Comparison of ENCODE assay signal across 7 cellular contexts in genomic region chr7:130063036-130063435, GRCh38. TPM values are rescaled to one million over a fixed set of nuclear protein-coding genes. Genes with fewer than 3 reads are reported as not detected.
DNase-seq lines count a peak whose midpoint lies in the region; ATAC-seq and TF ChIP-seq lines count a peak whose summit lies in the region.

No MANE protein-coding gene starts in this region.

- peaks cover 0 to 3% of the 10 kb centered on the region in 2 donors for H3K4me1 ChIP-seq in thyroid gland

- TF ChIP-seq CTCF in GM12874 (IDR thresholded peaks at IDR 0.05; ENCODE audit: insufficient read depth, low read depth, low read length) (peak; percentile 72), choroid plexus epithelial cell (conservative IDR thresholded peaks at IDR 0.05; ENCODE audit: low read depth, low read length) (peak; percentile 92), thyroid gland (IDR thresholded peaks at IDR 0.05) (peak; percentile 19 to 62 (median 28))

- no peaks in the 10 kb centered on the region for H3K9me3 Mint-ChIP-seq in naive B cell

- H3K27me3 ChIP-seq in thyroid gland: no peaks in the 10 kb centered on the region

- intact Hi-C loops in thyroid gland (cut with DNase I): loop anchor here (10.0 kb wide), 1 partner anchor 432 kb away; the partner anchor contains the start of gene MEST

- H3K4me3 ChIP-seq in choroid plexus epithelial cell (ENCODE audit: low read depth, low read length) (no peak overlapping the region), thyroid gland (replicated peaks in 1 of 3) (no peak overlapping the region)

- H3K36me3 ChIP-seq in thyroid gland: no peaks in the 10 kb centered on the region

- H3K36me3 Mint-ChIP-seq in naive B cell: no peaks in the 10 kb centered on the region

- ATAC-seq in naive B cell (ENCODE audit: low read depth in 2 of 2) (peak; percentile 70 to 78), GM19351 (IDR thresholded peaks at IDR 0.05; ENCODE audit: unreplicated experiment) (no peak)

- no peak overlapping the region for H3K27ac ChIP-seq in thyroid gland

- TF ChIP-seq POLR2A in thyroid gland (IDR thresholded peaks at IDR 0.05): no peak

- H3K27me3 Mint-ChIP-seq in naive B cell: peaks cover 0 to 19% (median 8%) of the 10 kb centered on the region in 3 donors

- DNase-seq in NCI-H1694 (lab: John Stamatoyannopoulos, UW): peak; percentile 51
- peak; percentile 50 to 79 for DNase-seq in activated CD4-positive, alpha-beta T cell treated with anti-CD3 and anti-CD28 coated beads for 24 hours (ENCODE audit: low read depth in 2 of 2)
- DNase-seq in choroid plexus epithelial cell (ENCODE audit: low read depth): peak; percentile 50
- DNase-seq in naive B cell: peak; percentile 52
- peak; percentile 26 to 45 for DNase-seq in thyroid gland

- H3K27ac Mint-ChIP-seq in naive B cell: no peak overlapping the region

- H3K4me3 Mint-ChIP-seq in naive B cell: no peak overlapping the region

- WGBS in thyroid gland, 2 donors: 2 to 7% methylated on average over 2 of the region's 2 CpGs

- H3K4me1 Mint-ChIP-seq in naive B cell: peaks cover 0 to 3% (median 0%) of the 10 kb centered on the region in 3 donors

- no peaks in the 10 kb centered on the region for H3K9me3 ChIP-seq in thyroid gland

RNA-seq across cellular contexts. Expression of gene KLHDC10, which starts 7.3 kb away (rescaled TPM):
- 1 to 10 TPM; 1.4 to 6.5 (median 3.5) TPM for polyA plus RNA-seq in naive B cell (ENCODE audit: low read depth in 6 of 6)
- 10 to 100 TPM; 27.4 to 41.6 (median 30.8) TPM for total RNA-seq in thyroid gland

RNA-seq across cellular contexts. Expression of gene ZC3HC1, which starts 11.9 kb away (rescaled TPM):
- 10 to 100 TPM in 5 of 6 donors, 1 to 10 TPM in 1; 8.4 to 38.8 (median 11.9) TPM for polyA plus RNA-seq in naive B cell (ENCODE audit: low read depth in 6 of 6)
- 10 to 100 TPM; 11.8 to 17.9 (median 16.7) TPM for total RNA-seq in thyroid gland

Comparison
In these comparisons a context has a peak if more than half of its experiments do, and no peak if none do; other contexts are left out.
1. CTCF ChIP-seq: peak in every context shown above with its lines; median percentile 92 in choroid plexus epithelial cell; 72 in GM12874; 28 in thyroid gland.